8 cellular contexts compared by ENCODE assay signal in genomic region chr5:124599048-124599973, GRCh38.
DNase-seq lines count a peak whose midpoint lies in the region; ATAC-seq, FAIRE-seq and TF ChIP-seq lines count a peak whose summit lies in the region.

No MANE protein-coding gene starts in this region.

- no peaks in the 10 kb centered on the region for H3K27me3 Mint-ChIP-seq in neural progenitor cell (ENCODE audit: insufficient read depth, low read depth)
- peaks cover 25% of the 10 kb centered on the region for H3K27me3 Mint-ChIP-seq in activated T-cell treated with anti-CD3 and anti-CD28 coated beads, Interleukin-2, amount 50 U/mL, for 72 hours (ENCODE audit: low read depth)

- no peak overlapping the region for H3K4me2 ChIP-seq in neural progenitor cell

- H3K9me3 ChIP-seq in gastroesophageal sphincter, result no peaks in the 10 kb centered on the region
- H3K9me3 ChIP-seq in small intestine (ENCODE audit: control insufficient read depth, low read depth), result no peaks in the 10 kb centered on the region
- H3K9me3 ChIP-seq in neural progenitor cell (ENCODE audit: low read depth), result no peaks in the 10 kb centered on the region

- no peaks in the 10 kb centered on the region for H3K27me3 ChIP-seq in gastroesophageal sphincter
- no peaks in the 10 kb centered on the region for H3K27me3 ChIP-seq in small intestine (ENCODE audit: control insufficient read depth in 2 of 2, insufficient read depth in 2 of 2, low read length in 2 of 2)
- no peaks in the 10 kb centered on the region for H3K27me3 ChIP-seq in neural progenitor cell

- H3K79me2 ChIP-seq in neural progenitor cell (ENCODE audit: low read depth), result no peaks in the 10 kb centered on the region

- H2AFZ ChIP-seq in neural progenitor cell (replicated peaks), result no peak overlapping the region

- no peak for TF ChIP-seq EP300 in gastroesophageal sphincter (IDR thresholded peaks at IDR 0.05)

- no peaks in the 10 kb centered on the region for H4K20me1 ChIP-seq in neural progenitor cell (ENCODE audit: low read depth)

- no peaks in the 10 kb centered on the region for H3F3A ChIP-seq in neural progenitor cell (ENCODE audit: low read depth)

- no peaks in the 10 kb centered on the region for H3K36me3 ChIP-seq in gastroesophageal sphincter
- H3K36me3 ChIP-seq in small intestine (ENCODE audit: control insufficient read depth in 2 of 2, insufficient read depth in 2 of 2, low read length in 2 of 2), result no peaks in the 10 kb centered on the region
- H3K36me3 ChIP-seq in neural progenitor cell, result no peaks in the 10 kb centered on the region

- DNase-seq in HT1080 (ENCODE audit: low read depth), result peak; percentile 43
- DNase-seq in small intestine, result peak; percentile 27
- DNase-seq in neural progenitor cell (ENCODE audit: low spot score), result no peak
- no peak for DNase-seq in GF-D8 (lab: John Stamatoyannopoulos, UW)
- no peak for DNase-seq in activated T-cell treated with anti-CD3 and anti-CD28 coated beads, Interleukin-2, amount 50 U/mL, for 72 hours

- TF ChIP-seq CTCF in gastroesophageal sphincter (IDR thresholded peaks at IDR 0.05) (no peak), neural progenitor cell (IDR thresholded peaks at IDR 0.05) (no peak)

- peaks cover 3 to 36% (median 9%) of the 10 kb centered on the region in 3 donors for H3K4me1 ChIP-seq in gastroesophageal sphincter
- H3K4me1 ChIP-seq in small intestine (ENCODE audit: control insufficient read depth in 2 of 2, insufficient read depth in 1 of 2, low read depth in 1 of 2, low read length in 1 of 2), result no peaks in the 10 kb centered on the region
- peaks cover 27% of the 10 kb centered on the region for H3K4me1 ChIP-seq in neural progenitor cell

- H3K27ac ChIP-seq in gastroesophageal sphincter (peak overlapping the region; percentile 28 to 64 (median 48)), small intestine (ENCODE audit: low read depth in 1 of 2, low read length in 1 of 2) (no peak overlapping the region), neural progenitor cell (no peak overlapping the region)

- no peaks in the 10 kb centered on the region for H3K36me3 Mint-ChIP-seq in neural progenitor cell
- H3K36me3 Mint-ChIP-seq in activated T-cell treated with anti-CD3 and anti-CD28 coated beads, Interleukin-2, amount 50 U/mL, for 72 hours (ENCODE audit: insufficient read depth in 2 of 2), result no peaks in the 10 kb centered on the region

- no peak overlapping the region for H3K4me3 Mint-ChIP-seq in neural progenitor cell
- no peak overlapping the region for H3K4me3 Mint-ChIP-seq in activated T-cell treated with anti-CD3 and anti-CD28 coated beads, Interleukin-2, amount 50 U/mL, for 72 hours

- H3K4me3 ChIP-seq in gastroesophageal sphincter, result peak overlapping the region in 1 of 2 donors; percentile 4
- H3K4me3 ChIP-seq in small intestine (ENCODE audit: low read depth in 1 of 2, low read length in 2 of 2), result no peak overlapping the region
- H3K4me3 ChIP-seq in neural progenitor cell, result no peak overlapping the region

- no peak for TF ChIP-seq POLR2A in gastroesophageal sphincter (IDR thresholded peaks at IDR 0.05)

- peaks cover 29% of the 10 kb centered on the region for H3K4me1 Mint-ChIP-seq in neural progenitor cell
- H3K4me1 Mint-ChIP-seq in activated T-cell treated with anti-CD3 and anti-CD28 coated beads, Interleukin-2, amount 50 U/mL, for 72 hours (ENCODE audit: low read depth), result no peaks in the 10 kb centered on the region

- H3K9me3 Mint-ChIP-seq in neural progenitor cell, result no peaks in the 10 kb centered on the region
- no peaks in the 10 kb centered on the region for H3K9me3 Mint-ChIP-seq in activated T-cell treated with anti-CD3 and anti-CD28 coated beads, Interleukin-2, amount 50 U/mL, for 72 hours

- FAIRE-seq in small intestine (lab: Jason Lieb, UNC), result no peak

- ATAC-seq in GM18508 (IDR thresholded peaks at IDR 0.05; ENCODE audit: insufficient read depth, unreplicated experiment) (peak; percentile 73), SK-N-SH treated with all-trans-retinoic acid at 6 μM for 48 hours (peak; percentile 62), gastroesophageal sphincter (peak; percentile 61)
- no peak for ATAC-seq in activated T-cell treated with anti-CD3 and anti-CD28 coated beads, Interleukin-2, amount 50 U/mL, for 72 hours (replicated peaks in 1 of 2)

- 23 to 30% methylated on average over 9 of the region's 9 CpGs for WGBS in gastroesophageal sphincter (ENCODE audit: low coverage in 1 of 2), 2 donors
- 26 to 32% (median 27%) methylated on average over 9 of the region's 9 CpGs for WGBS in small intestine, 3 donors

- H3K27ac Mint-ChIP-seq in neural progenitor cell, result no peak overlapping the region
- H3K27ac Mint-ChIP-seq in activated T-cell treated with anti-CD3 and anti-CD28 coated beads, Interleukin-2, amount 50 U/mL, for 72 hours, result no peak overlapping the region

- no peak overlapping the region for H3K9ac ChIP-seq in neural progenitor cell

TF ChIP-seq in SK-N-SH treated with all-trans-retinoic acid at 6 μM for 48 hours, 23 proteins besides CTCF, POLR2A, EP300 and RAD21 (continues in another document):
- TF ChIP-seq ISL1 (CRISPR knock-in tag; IDR thresholded peaks at IDR 0.05), result peak; percentile 63
- no peak for TF ChIP-seq ARNTL (CRISPR knock-in tag; IDR thresholded peaks at IDR 0.05; ENCODE audit: borderline replicate concordance, low read depth)
- TF ChIP-seq TSHZ2 (CRISPR knock-in tag; IDR thresholded peaks at IDR 0.05), result peak; percentile 95
- peak; percentile 98 for TF ChIP-seq TCF4 (CRISPR knock-in tag; IDR thresholded peaks at IDR 0.05; ENCODE audit: borderline replicate concordance)
- TF ChIP-seq ZNF70 (CRISPR knock-in tag; IDR thresholded peaks at IDR 0.05), result 0 out of 2 replicates have a peak, but pooled peaks have one; percentile 24
- no peak for TF ChIP-seq ZFP30 (CRISPR knock-in tag; IDR thresholded peaks at IDR 0.05)
- TF ChIP-seq, protein P1, sequence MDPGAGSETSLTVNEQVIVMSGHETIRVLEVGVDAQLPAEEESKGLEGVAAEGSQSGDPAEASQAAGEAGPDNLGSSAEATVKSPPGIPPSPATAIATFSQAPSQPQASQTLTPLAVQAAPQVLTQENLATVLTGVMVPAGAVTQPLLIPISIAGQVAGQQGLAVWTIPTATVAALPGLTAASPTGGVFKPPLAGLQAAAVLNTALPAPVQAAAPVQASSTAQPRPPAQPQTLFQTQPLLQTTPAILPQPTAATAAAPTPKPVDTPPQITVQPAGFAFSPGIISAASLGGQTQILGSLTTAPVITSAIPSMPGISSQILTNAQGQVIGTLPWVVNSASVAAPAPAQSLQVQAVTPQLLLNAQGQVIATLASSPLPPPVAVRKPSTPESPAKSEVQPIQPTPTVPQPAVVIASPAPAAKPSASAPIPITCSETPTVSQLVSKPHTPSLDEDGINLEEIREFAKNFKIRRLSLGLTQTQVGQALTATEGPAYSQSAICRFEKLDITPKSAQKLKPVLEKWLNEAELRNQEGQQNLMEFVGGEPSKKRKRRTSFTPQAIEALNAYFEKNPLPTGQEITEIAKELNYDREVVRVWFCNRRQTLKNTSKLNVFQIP (CRISPR knock-in tag; IDR thresholded peaks at IDR 0.05; ENCODE audit: borderline replicate concordance, low read depth), result no peak
- TF ChIP-seq SNAI2 (CRISPR knock-in tag; IDR thresholded peaks at IDR 0.05), result 0 out of 2 replicates have a peak, but pooled peaks have one; percentile 49
- TF ChIP-seq, protein P2, sequence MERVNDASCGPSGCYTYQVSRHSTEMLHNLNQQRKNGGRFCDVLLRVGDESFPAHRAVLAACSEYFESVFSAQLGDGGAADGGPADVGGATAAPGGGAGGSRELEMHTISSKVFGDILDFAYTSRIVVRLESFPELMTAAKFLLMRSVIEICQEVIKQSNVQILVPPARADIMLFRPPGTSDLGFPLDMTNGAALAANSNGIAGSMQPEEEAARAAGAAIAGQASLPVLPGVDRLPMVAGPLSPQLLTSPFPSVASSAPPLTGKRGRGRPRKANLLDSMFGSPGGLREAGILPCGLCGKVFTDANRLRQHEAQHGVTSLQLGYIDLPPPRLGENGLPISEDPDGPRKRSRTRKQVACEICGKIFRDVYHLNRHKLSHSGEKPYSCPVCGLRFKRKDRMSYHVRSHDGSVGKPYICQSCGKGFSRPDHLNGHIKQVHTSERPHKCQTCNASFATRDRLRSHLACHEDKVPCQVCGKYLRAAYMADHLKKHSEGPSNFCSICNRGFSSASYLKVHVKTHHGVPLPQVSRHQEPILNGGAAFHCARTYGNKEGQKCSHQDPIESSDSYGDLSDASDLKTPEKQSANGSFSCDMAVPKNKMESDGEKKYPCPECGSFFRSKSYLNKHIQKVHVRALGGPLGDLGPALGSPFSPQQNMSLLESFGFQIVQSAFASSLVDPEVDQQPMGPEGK (CRISPR knock-in tag; IDR thresholded peaks at IDR 0.05; ENCODE audit: borderline replicate concordance), result no peak

Comparison
In these comparisons a context has a peak if more than half of its experiments do, and no peak if none do; other contexts are left out.
1. ATAC-seq: peak in GM18508 (single experiment), SK-N-SH treated with all-trans-retinoic acid at 6 μM for 48 hours (single experiment) and gastroesophageal sphincter (single experiment); none in activated T-cell treated with anti-CD3 and anti-CD28 coated beads, Interleukin-2, amount 50 U/mL, for 72 hours (0 of 2).
2. DNase-seq: peak in HT1080 (single experiment) and small intestine (single experiment); none in neural progenitor cell (single experiment), GF-D8 (single experiment) and activated T-cell treated with anti-CD3 and anti-CD28 coated beads, Interleukin-2, amount 50 U/mL, for 72 hours (0 of 2).
3. H3K27ac ChIP-seq: peak in gastroesophageal sphincter (4 of 4); none in small intestine (0 of 2) and neural progenitor cell (single experiment).